8 cellular contexts compared by ENCODE assay signal in genomic region chrX:104112326-104112951, GRCh38. TPM values are rescaled to one million over a fixed set of nuclear protein-coding genes. Genes with fewer than 3 reads are reported as not detected.
A peak's percentile ranks its signal among the peaks of the same experiment; 100 is the strongest.
DNase-seq lines count a peak whose midpoint lies in the region; ATAC-seq and TF ChIP-seq lines count a peak whose summit lies in the region.

TSS of gene ZCCHC18 (plus strand) at chrX:104112523. CDS start at chrX:104114112, 1,589 bp downstream.

- H3K36me3 ChIP-seq in uterus = no peaks in the 10 kb centered on the region

- H3K4me1 ChIP-seq in uterus = no peaks in the 10 kb centered on the region

- H3K36me3 Mint-ChIP-seq in natural killer cell treated with Interleukin-12 subunit alpha and Interleukin-12 subunit beta and Interleukin-15 and Interleukin-18, amount 100 ng/mL, for 72 hours = no peaks in the 10 kb centered on the region

- H3K9me3 Mint-ChIP-seq in natural killer cell treated with Interleukin-12 subunit alpha and Interleukin-12 subunit beta and Interleukin-15 and Interleukin-18, amount 100 ng/mL, for 72 hours = no peaks in the 10 kb centered on the region

- peak in 1 of 2 donors; percentile 44 for TF ChIP-seq POLR2A in uterus (IDR thresholded peaks at IDR 0.05)

- no peaks in the 10 kb centered on the region for H3K9me3 ChIP-seq in uterus

- peaks cover 38 to 40% of the 10 kb centered on the region in 2 donors for H3K4me1 Mint-ChIP-seq in natural killer cell treated with Interleukin-12 subunit alpha and Interleukin-12 subunit beta and Interleukin-15 and Interleukin-18, amount 100 ng/mL, for 72 hours (ENCODE audit: low read depth in 2 of 2)

- TF ChIP-seq CTCF in fibroblast of villous mesenchyme (IDR thresholded peaks at IDR 0.05; ENCODE audit: insufficient read depth, low read depth, low read length) = no peak
- TF ChIP-seq CTCF in uterus (IDR thresholded peaks at IDR 0.05) = no peak

- H3K27me3 ChIP-seq in uterus = no peaks in the 10 kb centered on the region

- peak; percentile 85 for ATAC-seq in GM19397 (IDR thresholded peaks at IDR 0.05; ENCODE audit: unreplicated experiment)
- ATAC-seq in HG03457 (IDR thresholded peaks at IDR 0.05; ENCODE audit: unreplicated experiment) = peak; percentile 65
- ATAC-seq in natural killer cell treated with Interleukin-12 subunit alpha and Interleukin-12 subunit beta and Interleukin-15 and Interleukin-18, amount 100 ng/mL, for 72 hours = peak; percentile 81 to 86

- DNase-seq in COLO829 (ENCODE audit: low spot score) (peak; percentile 60), NCI-H82 (lab: John Stamatoyannopoulos, UW) (peak; percentile 78), fibroblast of villous mesenchyme (ENCODE audit: low read depth) (peak; percentile 41), uterus (peak; percentile 54 to 66)
- peak; percentile 17 for DNase-seq in activated effector memory CD4-positive, alpha-beta T cell treated with Interleukin-2 at 50 U/mL for 16 hours
- peak; percentile 67 for DNase-seq in natural killer cell treated with Interleukin-12 subunit alpha and Interleukin-12 subunit beta and Interleukin-15 and Interleukin-18, amount 100 ng/mL, for 72 hours (ENCODE audit: low spot score)

- intact Hi-C loops in uterus (cut with DNase I; ENCODE audit: low total_unique reads) = no loop called here

- peak within 1 kb of the TSS; percentile 68 to 89 for H3K27ac ChIP-seq in uterus

- H3K4me3 ChIP-seq in fibroblast of villous mesenchyme (ENCODE audit: low read depth, low read length) (peak within 1 kb of the TSS; percentile 62), uterus (peak within 1 kb of the TSS; percentile 43 to 51)

- H3K27ac Mint-ChIP-seq in natural killer cell treated with Interleukin-12 subunit alpha and Interleukin-12 subunit beta and Interleukin-15 and Interleukin-18, amount 100 ng/mL, for 72 hours = peak within 1 kb of the TSS; percentile 76 to 82

- peak within 1 kb of the TSS; percentile 90 for H3K4me3 Mint-ChIP-seq in natural killer cell treated with Interleukin-12 subunit alpha and Interleukin-12 subunit beta and Interleukin-15 and Interleukin-18, amount 100 ng/mL, for 72 hours

- H3K27me3 Mint-ChIP-seq in natural killer cell treated with Interleukin-12 subunit alpha and Interleukin-12 subunit beta and Interleukin-15 and Interleukin-18, amount 100 ng/mL, for 72 hours = peaks cover 0 to 2% of the 10 kb centered on the region in 2 donors

RNA-seq across cellular contexts. Expression of gene ZCCHC18, which starts in this region (rescaled TPM):
- total RNA-seq in fibroblast of villous mesenchyme (0.43 and 0.64 TPM in 2 replicates), uterus (1 to 10 TPM in 2 of 4 donors, not detected in 2; 3.7 to 7.2 TPM)
- 1 to 10 TPM; 3.1 to 4.8 TPM for total RNA-seq in natural killer cell treated with Interleukin-12 subunit alpha and Interleukin-12 subunit beta and Interleukin-15 and Interleukin-18, amount 100 ng/mL, for 72 hours

Comparison
In these comparisons a context has a peak if more than half of its experiments do, and no peak if none do; other contexts are left out.
1. Peak in every context shown above with its lines: DNase-seq, ATAC-seq, H3K4me3 ChIP-seq and H3K27ac ChIP-seq.
2. Peak in DNase-seq and H3K4me3 ChIP-seq in fibroblast of villous mesenchyme; RNA of the gene not detected or under 1 TPM.
3. DNase-seq: peak in every context shown above with its lines; median percentile 78 in NCI-H82; 67 in natural killer cell treated with Interleukin-12 subunit alpha and Interleukin-12 subunit beta and Interleukin-15 and Interleukin-18, amount 100 ng/mL, for 72 hours; 60 in COLO829; 60 in uterus; 41 in fibroblast of villous mesenchyme; 17 in activated effector memory CD4-positive, alpha-beta T cell treated with Interleukin-2 at 50 U/mL for 16 hours.